Comparison of ENCODE assay signal across 8 cellular contexts in the genomic region with DNA sequence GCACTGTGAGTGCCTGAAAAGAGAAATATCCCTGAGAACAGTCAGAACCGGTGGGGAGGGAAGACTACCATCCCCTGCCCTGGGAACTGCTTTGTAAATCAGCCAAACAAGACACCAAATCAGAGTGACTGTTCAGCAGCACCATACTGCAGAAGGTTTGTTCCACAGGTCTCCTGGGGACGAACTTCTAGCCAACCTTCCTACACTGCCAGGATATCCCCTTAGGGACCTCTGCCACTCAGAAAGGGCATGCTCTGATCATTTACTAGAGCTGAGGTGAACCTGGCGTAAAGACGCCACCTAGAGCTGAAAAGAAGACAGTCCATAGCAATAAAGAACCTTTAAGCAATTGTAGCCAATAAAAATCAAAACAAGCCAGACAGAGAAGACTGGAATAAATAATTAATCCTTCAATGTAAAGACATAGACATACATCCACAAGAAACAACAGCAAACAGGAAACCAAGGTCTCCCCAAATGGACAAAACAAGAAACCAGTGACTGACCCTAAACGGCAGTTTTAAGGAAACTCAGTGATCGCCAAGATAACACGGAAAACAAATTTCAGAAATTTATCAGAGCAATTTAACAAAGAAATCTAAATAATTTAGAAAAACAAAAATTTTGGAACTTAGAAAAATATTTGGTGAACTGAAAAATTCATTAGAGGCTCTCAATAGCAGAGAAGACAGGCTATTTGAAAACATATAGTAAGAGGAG.
DNase-seq lines count a peak whose midpoint lies in the region; ATAC-seq and TF ChIP-seq lines count a peak whose summit lies in the region.

No MANE protein-coding gene starts in this region.

- 32% methylated on average over 7 of the region's 7 CpGs for WGBS in right lobe of liver (ENCODE audit: insufficient coverage, low coverage, low lambda C conversion rate, missing lambda C conversion rate)

- H3K36me3 ChIP-seq in breast epithelium = no peaks in the 10 kb centered on the region
- no peaks in the 10 kb centered on the region for H3K36me3 ChIP-seq in right lobe of liver

- peak overlapping the region; percentile 87 for H3K4me3 Mint-ChIP-seq in stimulated activated naive CD8-positive, alpha-beta T cell treated with anti-CD3 and anti-CD28 coated beads, Interleukin-15, Interleukin-2, amounts not matched to agents 100 ng/mL and 50 ng/mL, for 24 hours

- peak in 2 of 3 donors; percentile 51 for TF ChIP-seq CTCF in breast epithelium (IDR thresholded peaks at IDR 0.05)
- TF ChIP-seq CTCF in right lobe of liver (IDR thresholded peaks at IDR 0.05) = peak; percentile 62 to 79 (median 76)

- H3K4me3 ChIP-seq in breast epithelium = no peak overlapping the region
- no peak overlapping the region for H3K4me3 ChIP-seq in right lobe of liver

- no peaks in the 10 kb centered on the region for H3K27me3 Mint-ChIP-seq in stimulated activated naive CD8-positive, alpha-beta T cell treated with anti-CD3 and anti-CD28 coated beads, Interleukin-15, Interleukin-2, amounts not matched to agents 100 ng/mL and 50 ng/mL, for 24 hours

- peaks cover 73% of the 10 kb centered on the region for H3K36me3 Mint-ChIP-seq in stimulated activated naive CD8-positive, alpha-beta T cell treated with anti-CD3 and anti-CD28 coated beads, Interleukin-15, Interleukin-2, amounts not matched to agents 100 ng/mL and 50 ng/mL, for 24 hours (ENCODE audit: low read depth)

- H3K27me3 ChIP-seq in breast epithelium = no peaks in the 10 kb centered on the region
- H3K27me3 ChIP-seq in right lobe of liver = no peaks in the 10 kb centered on the region

- H3K9me3 ChIP-seq in breast epithelium (no peaks in the 10 kb centered on the region), right lobe of liver (no peaks in the 10 kb centered on the region)

- intact Hi-C loops in breast epithelium (cut with DNase I; ENCODE audit: low total_unique reads) (no loop called here), right lobe of liver (cut with DNase I) (no loop called here)

- H3K9me3 Mint-ChIP-seq in stimulated activated naive CD8-positive, alpha-beta T cell treated with anti-CD3 and anti-CD28 coated beads, Interleukin-15, Interleukin-2, amounts not matched to agents 100 ng/mL and 50 ng/mL, for 24 hours = peaks cover 39% of the 10 kb centered on the region

- TF ChIP-seq POLR2A in breast epithelium (IDR thresholded peaks at IDR 0.05) = no peak
- no peak for TF ChIP-seq POLR2A in right lobe of liver (IDR thresholded peaks at IDR 0.05)

- H3K4me1 Mint-ChIP-seq in stimulated activated naive CD8-positive, alpha-beta T cell treated with anti-CD3 and anti-CD28 coated beads, Interleukin-15, Interleukin-2, amounts not matched to agents 100 ng/mL and 50 ng/mL, for 24 hours (ENCODE audit: low read depth) = peaks cover 89% of the 10 kb centered on the region

- peak overlapping the region; percentile 96 for H3K27ac Mint-ChIP-seq in stimulated activated naive CD8-positive, alpha-beta T cell treated with anti-CD3 and anti-CD28 coated beads, Interleukin-15, Interleukin-2, amounts not matched to agents 100 ng/mL and 50 ng/mL, for 24 hours

- no peaks in the 10 kb centered on the region for H3K4me1 ChIP-seq in breast epithelium
- H3K4me1 ChIP-seq in right lobe of liver = peaks cover 0 to 36% (median 7%) of the 10 kb centered on the region in 4 donors

- DNase-seq in activated CD4-positive, CD25-positive, alpha-beta regulatory T cell treated with anti-CD3 and anti-CD28 coated beads, Interleukin-2, amount 50 U/mL, for 16 hours (ENCODE audit: low read depth, low spot score) = peak; percentile 28
- DNase-seq in activated CD4-positive, CD25-positive, alpha-beta regulatory T cell treated with anti-CD3 and anti-CD28 coated beads, Interleukin-2, amount 50 U/mL, for 72 hours = no peak
- DNase-seq in NCI-H1105 treated with DMSO at 0.1 percent for 48 hours (lab: John Stamatoyannopoulos, UW) (peak; percentile 64), T1000 (lab: John Stamatoyannopoulos, UW) (peak; percentile 53), breast epithelium (ENCODE audit: low spot score in 2 of 2) (peak in 1 of 2 donors; percentile 28), right lobe of liver (peak in 1 of 3 donors; percentile 54)

- no peak overlapping the region for H3K27ac ChIP-seq in breast epithelium
- H3K27ac ChIP-seq in right lobe of liver = no peak overlapping the region

- ATAC-seq in HG02840 (IDR thresholded peaks at IDR 0.05; ENCODE audit: low FRiP score, unreplicated experiment) (peak; percentile 75), right lobe of liver (peak; percentile 84 to 93 (median 90))
